Comparison of ENCODE assay signal across 11 cellular contexts in the genomic region with DNA sequence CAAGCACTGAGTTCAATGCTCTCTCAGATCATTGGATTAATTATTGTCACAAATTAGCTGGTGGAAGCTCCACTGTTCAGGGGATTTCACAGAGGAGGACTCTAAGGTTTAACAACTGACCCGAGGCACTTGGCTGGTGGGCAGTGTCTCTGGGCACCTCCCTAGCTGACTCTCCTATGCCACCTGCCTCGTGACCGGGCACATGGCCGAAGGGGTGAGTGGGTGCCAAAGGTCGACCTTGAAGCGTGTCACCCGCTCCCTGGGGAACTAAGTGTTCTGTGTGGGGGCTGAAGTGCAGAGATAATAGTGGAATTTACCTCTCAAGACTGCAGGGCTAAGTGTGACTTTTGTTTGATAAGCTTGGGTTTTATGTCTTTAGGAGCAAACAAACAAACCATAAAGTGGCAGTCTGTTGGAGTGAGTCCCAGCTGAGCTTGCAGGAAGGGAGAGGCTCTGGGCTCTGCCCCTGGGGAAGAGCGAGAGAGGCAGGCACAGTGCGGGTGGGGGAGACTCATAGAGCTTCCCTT.
DNase-seq lines count a peak whose midpoint lies in the region; ATAC-seq and TF ChIP-seq lines count a peak whose summit lies in the region.
"Had no signal": no experiment of that assay in that cellular context is flagged by ENCODE, and none has a peak within 500 bp of the region (broad histone marks: within the 10 kb centered on the region; RNA-seq: fewer than 3 reads in every experiment).

No MANE protein-coding gene starts in this region.

- H3K4me3 Mint-ChIP-seq in activated T-helper 17 cell treated with anti-CD3 and anti-CD28 coated beads, Interleukin-2, amount 50 U/mL, for 72 hours, result no peak overlapping the region
- H3K4me3 Mint-ChIP-seq: neural crest cell had no signal

- no peak for TF ChIP-seq CTCF in HEK293 (tag by site-specific recombination; IDR thresholded peaks at IDR 0.05)
- TF ChIP-seq CTCF in left ventricle myocardium inferior (IDR thresholded peaks at IDR 0.05; ENCODE audit: borderline replicate concordance), result no peak

- H3K27me3 ChIP-seq in left ventricle myocardium inferior (ENCODE audit: low read depth), result no peaks in the 10 kb centered on the region
- H3K27me3 ChIP-seq: BLaER1 had no signal

- H3K4me1 Mint-ChIP-seq in activated T-helper 17 cell treated with anti-CD3 and anti-CD28 coated beads, Interleukin-2, amount 50 U/mL, for 72 hours, result no peaks in the 10 kb centered on the region

- no peaks in the 10 kb centered on the region for H3K9me3 ChIP-seq in HEK293 (ENCODE audit: control insufficient read depth, insufficient read depth, low read depth, low read length)
- no peaks in the 10 kb centered on the region for H3K9me3 ChIP-seq in left ventricle myocardium inferior (replicated peaks)
- H3K9me3 ChIP-seq: BLaER1 had no signal

- H3K27ac ChIP-seq in HEK293 (ENCODE audit: extremely low read depth, low read depth, low read length) (peak overlapping the region; percentile 20; the same call in 1 of the 2 replicates), left ventricle myocardium inferior (replicated peaks) (peak overlapping the region; percentile 77)
- H3K27ac ChIP-seq: BLaER1 had no signal

- CTCF ChIA-PET in HEK293 (lab: Yijun Ruan, JAX), result interaction anchor here (0.5 kb wide), 1 partner anchor 358 kb away, joined by 3 read pairs; no protein-coding TSS in a partner anchor

- intact Hi-C loops in left ventricle myocardium inferior (cut with micrococcal nuclease), result no loop called here

- no peak overlapping the region for H3K27ac Mint-ChIP-seq in activated T-helper 17 cell treated with anti-CD3 and anti-CD28 coated beads, Interleukin-2, amount 50 U/mL, for 72 hours

- no peaks in the 10 kb centered on the region for H3K9me3 Mint-ChIP-seq in activated T-helper 17 cell treated with anti-CD3 and anti-CD28 coated beads, Interleukin-2, amount 50 U/mL, for 72 hours
- H3K9me3 Mint-ChIP-seq: neural crest cell had no signal

- H3K27me3 Mint-ChIP-seq in activated T-helper 17 cell treated with anti-CD3 and anti-CD28 coated beads, Interleukin-2, amount 50 U/mL, for 72 hours, result peaks cover 11% of the 10 kb centered on the region

- H3K4me1 ChIP-seq in HEK293 (ENCODE audit: control insufficient read depth, insufficient read depth, low read length), result peaks cover 15% of the 10 kb centered on the region
- peaks cover 14% of the 10 kb centered on the region for H3K4me1 ChIP-seq in left ventricle myocardium inferior
- H3K4me1 ChIP-seq: BLaER1 had no signal

- no peaks in the 10 kb centered on the region for H3K36me3 ChIP-seq in HEK293 (ENCODE audit: control insufficient read depth in 2 of 2, insufficient read depth in 1 of 2, low read length in 2 of 2)
- no peaks in the 10 kb centered on the region for H3K36me3 ChIP-seq in left ventricle myocardium inferior
- H3K36me3 ChIP-seq: BLaER1 had no signal

- POLR2A ChIA-PET in HEK293 (lab: Yijun Ruan, JAX), result interaction anchor here (1.9 kb wide), 1 partner anchor 65 kb away, joined by 5 read pairs; a partner anchor contains a TSS

- H3K4me3 ChIP-seq in HEK293 (ENCODE audit: low read depth, low read length) (no peak overlapping the region), left ventricle myocardium inferior (no peak overlapping the region)
- H3K4me3 ChIP-seq: BLaER1 had no signal

- DNase-seq in NCI-H69 (lab: John Stamatoyannopoulos, UW) (peak; percentile 53), left ventricle myocardium inferior (peak; percentile 52), renal cortical epithelial cell (ENCODE audit: low read depth) (peak; percentile 84), inferior parietal cortex (ENCODE audit: extremely low spot score) (no peak), middle frontal gyrus (ENCODE audit: extremely low spot score, low spot score) (no peak), cerebellar nuclear complex (lab: John Stamatoyannopoulos, UW) (no peak)
- DNase-seq: activated CD4-positive, alpha-beta T cell treated with anti-CD3 and anti-CD28 coated beads, Interleukin-2, amount 50 U/mL, for 1 hour had no signal

- H3K36me3 Mint-ChIP-seq in activated T-helper 17 cell treated with anti-CD3 and anti-CD28 coated beads, Interleukin-2, amount 50 U/mL, for 72 hours (ENCODE audit: low read depth), result no peaks in the 10 kb centered on the region

- no peak for ATAC-seq in activated T-helper 17 cell treated with anti-CD3 and anti-CD28 coated beads, Interleukin-2, amount 50 U/mL, for 72 hours (replicated peaks)

TF ChIP-seq in HEK293, 187 proteins besides CTCF, POLR2A, EP300 and RAD21 (continues in another document):
- TF ChIP-seq ZNF23 (tag by site-specific recombination; IDR thresholded peaks at IDR 0.05; ENCODE audit: borderline replicate concordance) (no peak), ZNF169 (tag by site-specific recombination; IDR thresholded peaks at IDR 0.05) (no peak), ZNF837 (tag by site-specific recombination; IDR thresholded peaks at IDR 0.05) (no peak), PRDM1 (tag by site-specific recombination; IDR thresholded peaks at IDR 0.05) (no peak), MZF1 (tag by site-specific recombination; IDR thresholded peaks at IDR 0.05; ENCODE audit: borderline replicate concordance) (0 out of 2 replicates have a peak, but pooled peaks have one; percentile 24), ZNF423 (tag by site-specific recombination; IDR thresholded peaks at IDR 0.05) (peak; percentile 89), BCL11B (tag by site-specific recombination; IDR thresholded peaks at IDR 0.05; ENCODE audit: low read depth) (peak; percentile 92), ZNF416 (tag by site-specific recombination; IDR thresholded peaks at IDR 0.05) (no peak), HOXA7 (CRISPR knock-in tag; IDR thresholded peaks at IDR 0.05; ENCODE audit: borderline replicate concordance) (no peak), ZNF175 (tag by site-specific recombination; IDR thresholded peaks at IDR 0.05) (no peak), ZNF202 (tag by site-specific recombination; IDR thresholded peaks at IDR 0.05; ENCODE audit: borderline replicate concordance) (no peak), ZNF707 (tag by site-specific recombination; IDR thresholded peaks at IDR 0.05) (no peak), REPIN1 (tag by site-specific recombination; IDR thresholded peaks at IDR 0.05; ENCODE audit: low read depth) (no peak), ZNF768 (tag by site-specific recombination; IDR thresholded peaks at IDR 0.05) (no peak), YY1 (tag by site-specific recombination; IDR thresholded peaks at IDR 0.05) (no peak), ZNF654 (tag by site-specific recombination; IDR thresholded peaks at IDR 0.05; ENCODE audit: low read depth) (no peak)
- TF ChIP-seq, protein P1, sequence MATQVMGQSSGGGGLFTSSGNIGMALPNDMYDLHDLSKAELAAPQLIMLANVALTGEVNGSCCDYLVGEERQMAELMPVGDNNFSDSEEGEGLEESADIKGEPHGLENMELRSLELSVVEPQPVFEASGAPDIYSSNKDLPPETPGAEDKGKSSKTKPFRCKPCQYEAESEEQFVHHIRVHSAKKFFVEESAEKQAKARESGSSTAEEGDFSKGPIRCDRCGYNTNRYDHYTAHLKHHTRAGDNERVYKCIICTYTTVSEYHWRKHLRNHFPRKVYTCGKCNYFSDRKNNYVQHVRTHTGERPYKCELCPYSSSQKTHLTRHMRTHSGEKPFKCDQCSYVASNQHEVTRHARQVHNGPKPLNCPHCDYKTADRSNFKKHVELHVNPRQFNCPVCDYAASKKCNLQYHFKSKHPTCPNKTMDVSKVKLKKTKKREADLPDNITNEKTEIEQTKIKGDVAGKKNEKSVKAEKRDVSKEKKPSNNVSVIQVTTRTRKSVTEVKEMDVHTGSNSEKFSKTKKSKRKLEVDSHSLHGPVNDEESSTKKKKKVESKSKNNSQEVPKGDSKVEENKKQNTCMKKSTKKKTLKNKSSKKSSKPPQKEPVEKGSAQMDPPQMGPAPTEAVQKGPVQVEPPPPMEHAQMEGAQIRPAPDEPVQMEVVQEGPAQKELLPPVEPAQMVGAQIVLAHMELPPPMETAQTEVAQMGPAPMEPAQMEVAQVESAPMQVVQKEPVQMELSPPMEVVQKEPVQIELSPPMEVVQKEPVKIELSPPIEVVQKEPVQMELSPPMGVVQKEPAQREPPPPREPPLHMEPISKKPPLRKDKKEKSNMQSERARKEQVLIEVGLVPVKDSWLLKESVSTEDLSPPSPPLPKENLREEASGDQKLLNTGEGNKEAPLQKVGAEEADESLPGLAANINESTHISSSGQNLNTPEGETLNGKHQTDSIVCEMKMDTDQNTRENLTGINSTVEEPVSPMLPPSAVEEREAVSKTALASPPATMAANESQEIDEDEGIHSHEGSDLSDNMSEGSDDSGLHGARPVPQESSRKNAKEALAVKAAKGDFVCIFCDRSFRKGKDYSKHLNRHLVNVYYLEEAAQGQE (tag by site-specific recombination; IDR thresholded peaks at IDR 0.05), result no peak
- TF ChIP-seq, protein P2, sequence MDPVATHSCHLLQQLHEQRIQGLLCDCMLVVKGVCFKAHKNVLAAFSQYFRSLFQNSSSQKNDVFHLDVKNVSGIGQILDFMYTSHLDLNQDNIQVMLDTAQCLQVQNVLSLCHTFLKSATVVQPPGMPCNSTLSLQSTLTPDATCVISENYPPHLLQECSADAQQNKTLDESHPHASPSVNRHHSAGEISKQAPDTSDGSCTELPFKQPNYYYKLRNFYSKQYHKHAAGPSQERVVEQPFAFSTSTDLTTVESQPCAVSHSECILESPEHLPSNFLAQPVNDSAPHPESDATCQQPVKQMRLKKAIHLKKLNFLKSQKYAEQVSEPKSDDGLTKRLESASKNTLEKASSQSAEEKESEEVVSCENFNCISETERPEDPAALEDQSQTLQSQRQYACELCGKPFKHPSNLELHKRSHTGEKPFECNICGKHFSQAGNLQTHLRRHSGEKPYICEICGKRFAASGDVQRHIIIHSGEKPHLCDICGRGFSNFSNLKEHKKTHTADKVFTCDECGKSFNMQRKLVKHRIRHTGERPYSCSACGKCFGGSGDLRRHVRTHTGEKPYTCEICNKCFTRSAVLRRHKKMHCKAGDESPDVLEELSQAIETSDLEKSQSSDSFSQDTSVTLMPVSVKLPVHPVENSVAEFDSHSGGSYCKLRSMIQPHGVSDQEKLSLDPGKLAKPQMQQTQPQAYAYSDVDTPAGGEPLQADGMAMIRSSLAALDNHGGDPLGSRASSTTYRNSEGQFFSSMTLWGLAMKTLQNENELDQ (tag by site-specific recombination; IDR thresholded peaks at IDR 0.05; ENCODE audit: low read depth), result no peak
- TF ChIP-seq, protein P3, sequence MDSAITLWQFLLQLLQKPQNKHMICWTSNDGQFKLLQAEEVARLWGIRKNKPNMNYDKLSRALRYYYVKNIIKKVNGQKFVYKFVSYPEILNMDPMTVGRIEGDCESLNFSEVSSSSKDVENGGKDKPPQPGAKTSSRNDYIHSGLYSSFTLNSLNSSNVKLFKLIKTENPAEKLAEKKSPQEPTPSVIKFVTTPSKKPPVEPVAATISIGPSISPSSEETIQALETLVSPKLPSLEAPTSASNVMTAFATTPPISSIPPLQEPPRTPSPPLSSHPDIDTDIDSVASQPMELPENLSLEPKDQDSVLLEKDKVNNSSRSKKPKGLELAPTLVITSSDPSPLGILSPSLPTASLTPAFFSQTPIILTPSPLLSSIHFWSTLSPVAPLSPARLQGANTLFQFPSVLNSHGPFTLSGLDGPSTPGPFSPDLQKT (IDR thresholded peaks at IDR 0.05; ENCODE audit: borderline replicate concordance, low read depth, low read length), result no peak

Comparison
In these comparisons a context has a peak if more than half of its experiments do, and no peak if none do; other contexts are left out.
1. DNase-seq: peak in NCI-H69 (single experiment), left ventricle myocardium inferior (single experiment) and renal cortical epithelial cell (single experiment); none in inferior parietal cortex (single experiment), middle frontal gyrus (single experiment) and cerebellar nuclear complex (0 of 2).